10 cellular contexts compared by ENCODE assay signal in the genomic region with DNA sequence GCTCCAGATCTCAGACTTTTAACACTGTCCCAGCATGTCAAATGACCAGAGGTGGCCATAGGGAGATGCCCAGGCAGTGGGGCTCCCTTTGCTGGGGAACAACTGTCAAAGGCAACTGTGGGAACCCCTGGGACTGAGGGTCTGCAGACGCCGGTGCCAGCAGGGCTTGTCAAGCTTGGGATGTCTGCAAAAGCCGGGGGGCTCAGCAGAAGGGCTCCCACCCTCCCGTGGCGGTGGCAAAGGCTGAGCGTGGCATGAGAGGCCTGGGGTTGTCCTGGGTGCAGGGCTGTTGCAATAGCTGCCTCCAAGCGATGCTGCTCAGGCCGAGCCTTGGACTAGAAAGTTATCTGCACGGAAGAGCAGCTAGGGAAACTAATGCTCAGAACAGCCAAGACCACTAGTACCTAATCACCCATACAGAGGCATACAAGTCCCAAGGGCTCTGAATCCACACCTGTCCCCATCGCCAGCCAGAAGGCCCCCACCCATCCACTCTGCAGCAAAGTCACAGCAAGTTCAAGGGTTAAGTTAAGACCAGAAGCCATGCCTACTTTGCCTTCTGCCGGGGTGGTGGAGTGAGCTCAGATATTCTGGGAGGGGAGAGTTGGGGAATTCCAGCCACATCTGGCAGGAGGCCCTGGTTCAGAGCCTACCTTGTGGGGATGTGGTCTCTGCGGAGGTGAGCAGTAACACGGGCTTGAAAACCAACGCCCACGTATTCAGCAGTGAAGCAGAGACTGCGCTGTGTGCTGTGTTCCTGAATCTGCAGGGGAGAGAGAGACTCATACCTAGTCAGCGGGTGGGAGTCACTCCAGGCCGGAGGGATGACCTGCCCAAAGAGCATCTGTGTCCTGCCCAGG. TPM values are rescaled to one million over a fixed set of nuclear protein-coding genes. Genes with fewer than 3 reads are reported as not detected.
DNase-seq lines count a peak whose midpoint lies in the region; ATAC-seq and TF ChIP-seq lines count a peak whose summit lies in the region.
"Had no signal": no experiment of that assay in that cellular context is flagged by ENCODE, and none has a peak within 500 bp of the region (broad histone marks: within the 10 kb centered on the region; RNA-seq: fewer than 3 reads in every experiment).

No MANE protein-coding gene starts in this region.

- peak; percentile 52 for ATAC-seq in GM18511 (IDR thresholded peaks at IDR 0.05; ENCODE audit: unreplicated experiment)
- ATAC-seq in GM21515 (IDR thresholded peaks at IDR 0.05; ENCODE audit: unreplicated experiment) = peak; percentile 41
- ATAC-seq in naive thymus-derived CD4-positive, alpha-beta T cell = peak; percentile 51

- H2AFZ ChIP-seq in MM.1S (ENCODE audit: low read length) = no peak overlapping the region

- no peaks in the 10 kb centered on the region for H3K9me2 ChIP-seq in MM.1S (replicated peaks; ENCODE audit: insufficient read depth, low read length)

- H3K4me2 ChIP-seq in MM.1S (ENCODE audit: low read depth, low read length) = peak overlapping the region; percentile 51

- H3K9ac ChIP-seq in MM.1S (ENCODE audit: low read length) = peak overlapping the region; percentile 4; the same call in 1 of the 2 replicates

- H3K9me3 ChIP-seq in MM.1S (replicated peaks; ENCODE audit: insufficient read depth, low read length) = no peaks in the 10 kb centered on the region
- H3K9me3 ChIP-seq in naive thymus-derived CD4-positive, alpha-beta T cell (ENCODE audit: control insufficient read depth in 2 of 3, low read length in 3 of 3) = no peaks in the 10 kb centered on the region

- H3K27me3 Mint-ChIP-seq in naive thymus-derived CD4-positive, alpha-beta T cell = peaks cover 0 to 5% (median 0%) of the 10 kb centered on the region in 5 donors
- no peaks in the 10 kb centered on the region for H3K27me3 Mint-ChIP-seq in MCF 10A (ENCODE audit: insufficient read depth, unreplicated experiment)

- BruUV-seq in MCF 10A (replicated peaks; lab: Mats Ljungman, UMichigan) = no TSS peak

- no peaks in the 10 kb centered on the region for H3K9me3 Mint-ChIP-seq in naive thymus-derived CD4-positive, alpha-beta T cell
- no peaks in the 10 kb centered on the region for H3K9me3 Mint-ChIP-seq in MCF 10A (ENCODE audit: unreplicated experiment)

- H3K27me3 ChIP-seq in MM.1S (replicated peaks; ENCODE audit: insufficient read depth, low read length) = no peaks in the 10 kb centered on the region
- H3K27me3 ChIP-seq in naive thymus-derived CD4-positive, alpha-beta T cell (ENCODE audit: control insufficient read depth in 2 of 2, insufficient read depth in 2 of 2, low read length in 2 of 2) = no peaks in the 10 kb centered on the region

- CTCF ChIA-PET in naive thymus-derived CD4-positive, alpha-beta T cell (lab: Charles Lee) = interaction anchor here (0.5 kb wide), 1 partner anchor 607 kb away, joined by 3 read pairs; no protein-coding TSS in a partner anchor
- CTCF ChIA-PET in RWPE1 (lab: Yijun Ruan, JAX) (no interaction called here), MCF 10A (lab: Yijun Ruan, JAX) (no interaction called here)

- no peaks in the 10 kb centered on the region for H3K36me3 ChIP-seq in MM.1S (replicated peaks; ENCODE audit: insufficient read depth, low read length)
- no peaks in the 10 kb centered on the region for H3K36me3 ChIP-seq in naive thymus-derived CD4-positive, alpha-beta T cell (ENCODE audit: control insufficient read depth in 2 of 3, insufficient read depth in 3 of 3, low read length in 3 of 3)

- intact Hi-C loops in naive thymus-derived CD4-positive, alpha-beta T cell (cut with micrococcal nuclease) = no loop called here
- intact Hi-C loops in MCF 10A (cut with micrococcal nuclease) = no loop called here

- H3K27ac ChIP-seq in MM.1S (ENCODE audit: low read length) (peak overlapping the region; percentile 59), RWPE1 (no peak overlapping the region)
- no peak overlapping the region for H3K27ac ChIP-seq in naive thymus-derived CD4-positive, alpha-beta T cell (ENCODE audit: low read depth, low read length)

- POLR2A ChIA-PET in naive thymus-derived CD4-positive, alpha-beta T cell (lab: Charles Lee) = interaction anchor here (0.6 kb wide), 2 partner anchors 97 to 98 kb away, joined by 3 to 5 read pairs; no protein-coding TSS in a partner anchor
- POLR2A ChIA-PET in RWPE1 (lab: Yijun Ruan, JAX; ENCODE audit: low non-redundant PET) (no interaction called here), MCF 10A (lab: Yijun Ruan, JAX) (no interaction called here)

- H3K36me3 Mint-ChIP-seq in naive thymus-derived CD4-positive, alpha-beta T cell = no peaks in the 10 kb centered on the region
- no peaks in the 10 kb centered on the region for H3K36me3 Mint-ChIP-seq in MCF 10A (ENCODE audit: insufficient read depth, unreplicated experiment)

- H3F3A ChIP-seq in MM.1S (ENCODE audit: insufficient read depth, low read length) = peaks cover 41% of the 10 kb centered on the region

- H4K20me1 ChIP-seq in MM.1S (ENCODE audit: insufficient read depth, low read length) = no peaks in the 10 kb centered on the region

- H3K4me3 Mint-ChIP-seq in naive thymus-derived CD4-positive, alpha-beta T cell = peak overlapping the region in 8 of 10 donors; percentile 24 to 82 (median 45)
- no peak overlapping the region for H3K4me3 Mint-ChIP-seq in MCF 10A (ENCODE audit: unreplicated experiment)

- TF ChIP-seq CTCF in MM.1S (IDR thresholded peaks at IDR 0.05; ENCODE audit: low read length) (no peak), RWPE1 (conservative IDR thresholded peaks at IDR 0.05; ENCODE audit: low read depth) (no peak), MCF 10A (IDR thresholded peaks at IDR 0.05; ENCODE audit: unreplicated experiment) (no peak)

- H3K27ac Mint-ChIP-seq in naive thymus-derived CD4-positive, alpha-beta T cell = peak overlapping the region in 2 of 9 donors; percentile 14
- no peak overlapping the region for H3K27ac Mint-ChIP-seq in MCF 10A (ENCODE audit: low read depth, unreplicated experiment)

- peaks cover 9 to 29% (median 23%) of the 10 kb centered on the region in 7 donors for H3K4me1 Mint-ChIP-seq in naive thymus-derived CD4-positive, alpha-beta T cell
- peaks cover 6% of the 10 kb centered on the region for H3K4me1 Mint-ChIP-seq in MCF 10A (ENCODE audit: insufficient read depth, unreplicated experiment)

- peak; percentile 79 for DNase-seq in MM.1S
- DNase-seq in naive thymus-derived CD4-positive, alpha-beta T cell = peak in 5 of 9 donors; percentile 23 to 51 (median 37)
- no peak for DNase-seq in ureter (ENCODE audit: low spot score)
- no peak for DNase-seq in midbrain (lab: John Stamatoyannopoulos, UW)
- no peak for DNase-seq in RWPE1 (ENCODE audit: low spot score)
- no peak for DNase-seq in MCF 10A (ENCODE audit: unreplicated experiment)
- DNase-seq: hippocampal formation, NCI-H510A had no signal

- peak overlapping the region; percentile 12; the same call in 1 of the 2 replicates for H3K4me3 ChIP-seq in MM.1S (ENCODE audit: low read length)
- no peak overlapping the region for H3K4me3 ChIP-seq in naive thymus-derived CD4-positive, alpha-beta T cell (ENCODE audit: low read length)

- H3K4me1 ChIP-seq in MM.1S (ENCODE audit: low read length) = peaks cover 42% of the 10 kb centered on the region
- peaks cover 11 to 13% of the 10 kb centered on the region in 2 donors for H3K4me1 ChIP-seq in naive thymus-derived CD4-positive, alpha-beta T cell (ENCODE audit: control insufficient read depth in 2 of 2, insufficient read depth in 2 of 2, low read length in 2 of 2)

- peaks cover 91% of the 10 kb centered on the region for H3K79me2 ChIP-seq in MM.1S (ENCODE audit: low read length)

RNA-seq across cellular contexts. Expression of a gene that starts 4.6 kb away (rescaled TPM):
- total RNA-seq in naive thymus-derived CD4-positive, alpha-beta T cell = 10 to 100 TPM in 1 of 5 experiments, 1 to 10 TPM in 3, under 1 TPM in 1; 0.87 to 10.9 (median 2.0) TPM
- polyA plus RNA-seq in naive thymus-derived CD4-positive, alpha-beta T cell = under 1 TPM; 0.25 to 0.58 TPM
- 6.1 TPM for total RNA-seq in ureter
- total RNA-seq in MCF 10A (2022) = 1.4 and 2.4 TPM in 2 replicates

Comparison
In these comparisons a context has a peak if more than half of its experiments do, and no peak if none do; other contexts are left out.
1. DNase-seq: peak in MM.1S (single experiment) and naive thymus-derived CD4-positive, alpha-beta T cell (5 of 9); none in ureter (single experiment), midbrain (single experiment), RWPE1 (single experiment) and MCF 10A (single experiment).
2. Peak in every context shown above with its lines, with median percentiles within 50 percentile points of each other: ATAC-seq.